9 cellular contexts compared by ENCODE assay signal in genomic region chr17:19513897-19514488, GRCh38. TPM values are rescaled to one million over a fixed set of nuclear protein-coding genes. Genes with fewer than 3 reads are reported as not detected.
DNase-seq lines count a peak whose midpoint lies in the region; ATAC-seq and TF ChIP-seq lines count a peak whose summit lies in the region.
"Had no signal": no experiment of that assay in that cellular context is flagged by ENCODE, and none has a peak within 500 bp of the region (broad histone marks: within the 10 kb centered on the region; RNA-seq: fewer than 3 reads in every experiment).

No MANE protein-coding gene starts in this region.

- H3K27ac ChIP-seq in SU-DHL-6 (ENCODE audit: low read depth, low read length) (no peak overlapping the region), prostate gland (no peak overlapping the region)

- ATAC-seq in activated naive CD8-positive, alpha-beta T cell treated with anti-CD3 and anti-CD28 coated beads, Interleukin-2, amount 50 U/mL, for 24 hours = peak; percentile 28
- peak; percentile 86 for ATAC-seq in Right ventricle myocardium superior (ENCODE audit: poor library complexity)
- ATAC-seq in GM18861 (IDR thresholded peaks at IDR 0.05; ENCODE audit: unreplicated experiment) = no peak
- no peak for ATAC-seq in HG02870 (IDR thresholded peaks at IDR 0.05; ENCODE audit: unreplicated experiment)

- H3K9me2 ChIP-seq in SU-DHL-6 (replicated peaks; ENCODE audit: insufficient read depth, low read length) = no peaks in the 10 kb centered on the region

- TF ChIP-seq CTCF in SU-DHL-6 (IDR thresholded peaks at IDR 0.05; ENCODE audit: insufficient read depth, low read length, poor library complexity, severe bottlenecking) (peak; percentile 80), prostate gland (IDR thresholded peaks at IDR 0.05) (peak; percentile 84 to 90 (median 89))

- H3K4me1 Mint-ChIP-seq in activated naive CD8-positive, alpha-beta T cell treated with anti-CD3 and anti-CD28 coated beads, Interleukin-2, amount 50 U/mL, for 24 hours = no peaks in the 10 kb centered on the region

- H3K27ac Mint-ChIP-seq in activated naive CD8-positive, alpha-beta T cell treated with anti-CD3 and anti-CD28 coated beads, Interleukin-2, amount 50 U/mL, for 24 hours = no peak overlapping the region
- H3K27ac Mint-ChIP-seq: dendritic cell treated with granulocyte-macrophage colony-stimulating factor and Interleukin-4, amounts not matched to agents 40 ng/mL and 50 ng/mL, for 4 days had no signal

- H3K27me3 Mint-ChIP-seq in activated naive CD8-positive, alpha-beta T cell treated with anti-CD3 and anti-CD28 coated beads, Interleukin-2, amount 50 U/mL, for 24 hours = no peaks in the 10 kb centered on the region
- H3K27me3 Mint-ChIP-seq: dendritic cell treated with granulocyte-macrophage colony-stimulating factor and Interleukin-4, amounts not matched to agents 40 ng/mL and 50 ng/mL, for 4 days had no signal

- no peaks in the 10 kb centered on the region for H3K9me3 Mint-ChIP-seq in activated naive CD8-positive, alpha-beta T cell treated with anti-CD3 and anti-CD28 coated beads, Interleukin-2, amount 50 U/mL, for 24 hours
- H3K9me3 Mint-ChIP-seq: dendritic cell treated with granulocyte-macrophage colony-stimulating factor and Interleukin-4, amounts not matched to agents 40 ng/mL and 50 ng/mL, for 4 days had no signal

- in situ Hi-C loops in G401 (cut with HindIII; ENCODE audit: low sequenced_read_pairs) = no loop called here

- H3K4me2 ChIP-seq in SU-DHL-6 (ENCODE audit: low read depth, low read length, poor library complexity, severe bottlenecking) = peak overlapping the region; percentile 29

- no peak overlapping the region for H2AFZ ChIP-seq in SU-DHL-6 (ENCODE audit: low read depth, low read length, severe bottlenecking)

- intact Hi-C loops in Right ventricle myocardium superior (cut with DNase I) = loop anchor here (2.0 to 5.0 kb wide), 2 partner anchors 133 to 253 kb away; partner anchors contain the start of gene ALDH3A2
- intact Hi-C loops in prostate gland (cut with DNase I) = loop anchor here (1.0 to 5.0 kb wide), 2 partner anchors 138 to 252 kb away; no protein-coding TSS in a partner anchor

- H3K4me3 ChIP-seq in SU-DHL-6 (ENCODE audit: insufficient read depth, low read length, poor library complexity, severe bottlenecking) (no peak overlapping the region), prostate gland (no peak overlapping the region)

- no peak overlapping the region for H3K9ac ChIP-seq in SU-DHL-6 (ENCODE audit: low read length)

- H3K27me3 ChIP-seq in SU-DHL-6 (ENCODE audit: low read length) = no peaks in the 10 kb centered on the region; the same call in 1 of the 2 replicates
- H3K27me3 ChIP-seq in prostate gland (replicated peaks; ENCODE audit: insufficient read depth) = no peaks in the 10 kb centered on the region

- H3K36me3 Mint-ChIP-seq in activated naive CD8-positive, alpha-beta T cell treated with anti-CD3 and anti-CD28 coated beads, Interleukin-2, amount 50 U/mL, for 24 hours (ENCODE audit: low read depth) = no peaks in the 10 kb centered on the region

- H3K36me3 ChIP-seq in SU-DHL-6 (ENCODE audit: low read length) (no peaks in the 10 kb centered on the region), prostate gland (no peaks in the 10 kb centered on the region)

- peaks cover 2% of the 10 kb centered on the region; the same call in 1 of the 2 replicates for H3F3A ChIP-seq in SU-DHL-6 (ENCODE audit: insufficient read depth)

- H4K20me1 ChIP-seq in SU-DHL-6 (ENCODE audit: low read depth, low read length) = no peaks in the 10 kb centered on the region

- DNase-seq in G401 (ENCODE audit: low spot score) (peak; percentile 87), M059J (ENCODE audit: low read depth) (peak; percentile 62), Right ventricle myocardium superior (peak; percentile 78), prostate gland (ENCODE audit: low spot score) (peak; percentile 49)
- peak; percentile 70 for DNase-seq in activated naive CD8-positive, alpha-beta T cell treated with anti-CD3 and anti-CD28 coated beads, Interleukin-2, amount 50 U/mL, for 24 hours

- H3K4me1 ChIP-seq in prostate gland (replicated peaks) = no peaks in the 10 kb centered on the region

- TF ChIP-seq POLR2A in prostate gland (IDR thresholded peaks at IDR 0.05) = no peak

- no peaks in the 10 kb centered on the region for H3K9me3 ChIP-seq in SU-DHL-6 (ENCODE audit: insufficient read depth, low read length)
- no peaks in the 10 kb centered on the region for H3K9me3 ChIP-seq in prostate gland

- H3K4me3 Mint-ChIP-seq in activated naive CD8-positive, alpha-beta T cell treated with anti-CD3 and anti-CD28 coated beads, Interleukin-2, amount 50 U/mL, for 24 hours = no peak overlapping the region
- H3K4me3 Mint-ChIP-seq: dendritic cell treated with granulocyte-macrophage colony-stimulating factor and Interleukin-4, amounts not matched to agents 40 ng/mL and 50 ng/mL, for 4 days had no signal

- no peaks in the 10 kb centered on the region for H3K79me2 ChIP-seq in SU-DHL-6 (ENCODE audit: insufficient read depth, low read length)

- 14% methylated on average over 13 of the region's 13 CpGs for WGBS in prostate gland

RNA-seq across cellular contexts. Expression of gene SLC47A1, which starts 19.7 kb away (rescaled TPM):
- total RNA-seq in G401 (2014; rRNA removed; shearing (Covaris generic)) = 2.6 and 4.5 TPM in 2 replicates
- total RNA-seq in M059J (2014; rRNA removed; shearing (Covaris generic)) = 0.02 TPM in 1 of 2 replicates, not detected in the other
- 3.7 TPM for total RNA-seq in Right ventricle myocardium superior
- total RNA-seq in prostate gland = 10 to 100 TPM in 1 of 2 donors, 1 to 10 TPM in 1; 4.5 to 20.0 TPM

Comparison
In these comparisons a context has a peak if more than half of its experiments do, and no peak if none do; other contexts are left out.
1. ATAC-seq: peak in activated naive CD8-positive, alpha-beta T cell treated with anti-CD3 and anti-CD28 coated beads, Interleukin-2, amount 50 U/mL, for 24 hours (single experiment) and Right ventricle myocardium superior (single experiment); none in GM18861 (single experiment) and HG02870 (single experiment).
2. Peak in every context shown above with its lines, with median percentiles within 50 percentile points of each other: DNase-seq.